13 cellular contexts compared by ENCODE assay signal in the genomic region with DNA sequence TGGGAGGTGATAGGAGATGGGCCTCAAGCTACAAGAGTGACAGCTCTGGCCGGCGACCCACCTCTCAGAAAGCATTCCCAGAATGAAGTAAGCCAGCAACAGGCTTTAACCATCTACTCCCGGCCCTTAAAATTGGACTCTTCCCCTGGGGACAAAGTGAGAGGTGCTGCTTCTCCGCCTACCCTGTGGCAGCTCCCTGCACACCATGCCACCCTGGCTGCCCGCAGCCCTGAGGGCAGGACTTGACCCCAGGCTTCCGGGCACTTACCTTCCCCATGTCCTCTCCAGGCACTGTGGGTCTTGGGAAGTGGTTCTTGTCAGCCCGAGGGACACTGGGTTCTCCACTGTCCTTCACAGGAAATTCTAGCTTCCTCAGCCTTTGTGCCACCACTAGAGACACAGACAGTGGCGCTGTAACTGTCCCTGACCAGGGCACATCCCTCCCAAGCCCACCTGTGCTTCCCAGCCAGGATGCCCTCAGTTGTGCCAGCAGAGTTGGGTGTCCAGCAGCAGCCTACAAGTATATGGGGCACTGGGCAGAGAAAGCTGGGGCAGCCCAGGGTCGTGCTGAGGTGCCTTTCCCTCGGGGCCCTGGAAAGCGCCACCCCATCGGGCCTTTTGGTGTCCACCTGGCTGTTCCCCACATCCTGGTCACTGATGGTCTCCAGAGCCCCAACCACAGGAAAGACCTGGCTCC. TPM values are rescaled to one million over a fixed set of nuclear protein-coding genes. Genes with fewer than 3 reads are reported as not detected.
A peak's percentile ranks its signal among the peaks of the same experiment; 100 is the strongest.
DNase-seq lines count a peak whose midpoint lies in the region; ATAC-seq and TF ChIP-seq lines count a peak whose summit lies in the region.
"Had no signal": no experiment of that assay in that cellular context is flagged by ENCODE, and none has a peak within 500 bp of the region (broad histone marks: within the 10 kb centered on the region; RNA-seq: fewer than 3 reads in every experiment).

No MANE protein-coding gene starts in this region.

- peaks cover 6 to 9% of the 10 kb centered on the region in 2 donors for H3K36me3 Mint-ChIP-seq in activated naive CD4-positive, alpha-beta T cell treated with anti-CD3 and anti-CD28 coated beads, Interleukin-2, amount 50 U/mL, for 72 hours
- peaks cover 29% of the 10 kb centered on the region for H3K36me3 Mint-ChIP-seq in activated naive CD4-positive, alpha-beta T cell treated with anti-CD3 and anti-CD28 coated beads, Interleukin-2, amount 10 ng/mL, durations not matched to agents 7 days and 5 days
- H3K36me3 Mint-ChIP-seq in osteocyte (ENCODE audit: unreplicated experiment) (peaks cover 24% of the 10 kb centered on the region), type B pancreatic cell (peaks cover 15% of the 10 kb centered on the region)

- H3K27ac ChIP-seq in esophagus squamous epithelium, result peak overlapping the region; percentile 85 to 98 (median 92)

- CTCF ChIA-PET in activated naive CD4-positive, alpha-beta T cell treated with anti-CD3 and anti-CD28 coated beads, Interleukin-2, amount 10 ng/mL, durations not matched to agents 7 days and 5 days (lab: Charles Lee), result no interaction called here

- intact Hi-C loops in esophagus squamous epithelium (cut with DNase I), result no loop called here

- peaks cover 0 to 43% (median 6%) of the 10 kb centered on the region in 3 donors for H3K36me3 ChIP-seq in esophagus squamous epithelium

- no peak overlapping the region for H3K4me3 Mint-ChIP-seq in activated naive CD4-positive, alpha-beta T cell treated with anti-CD3 and anti-CD28 coated beads, Interleukin-2, amount 10 ng/mL, durations not matched to agents 7 days and 5 days
- no peak overlapping the region for H3K4me3 Mint-ChIP-seq in osteocyte (ENCODE audit: unreplicated experiment)
- H3K4me3 Mint-ChIP-seq in type B pancreatic cell, result no peak overlapping the region
- H3K4me3 Mint-ChIP-seq: activated CD4-positive, alpha-beta T cell treated with anti-CD3 and anti-CD28 coated beads for 36 hours; immature natural killer cell had no signal

- no peak for DNase-seq in activated naive CD4-positive, alpha-beta T cell treated with anti-CD3 and anti-CD28 coated beads, Interleukin-2, amount 50 U/mL, for 72 hours (ENCODE audit: low spot score in 2 of 2)
- no peak for DNase-seq in activated naive CD4-positive, alpha-beta T cell treated with anti-CD3 and anti-CD28 coated beads, Interleukin-2, amount 10 ng/mL, durations not matched to agents 7 days and 5 days
- DNase-seq in esophagus squamous epithelium (lab: John Stamatoyannopoulos, UW) (no peak), osteocyte (ENCODE audit: extremely low spot score, unreplicated experiment) (no peak), type B pancreatic cell (ENCODE audit: extremely low spot score, unreplicated experiment) (no peak), amniotic stem cell (lab: John Stamatoyannopoulos, UW) (no peak)
- no peak for DNase-seq in activated CD4-positive, alpha-beta T cell treated with anti-CD3 and anti-CD28 coated beads, Interleukin-2, amount 50 U/mL, for 1 hour
- DNase-seq in activated CD8-positive, alpha-beta memory T cell treated with anti-CD3 and anti-CD28 coated beads, Interleukin-2, amount 50 U/mL, for 48 hours, result no peak
- DNase-seq: activated CD4-positive, alpha-beta T cell treated with anti-CD3 and anti-CD28 coated beads for 36 hours; activated gamma-delta T cell treated with Interleukin-2 at 50 U/mL for 16 hours; immature natural killer cell; NCI-H2081; SHP77 had no signal

- TF ChIP-seq CTCF in esophagus squamous epithelium (IDR thresholded peaks at IDR 0.05) (no peak), osteocyte (IDR thresholded peaks at IDR 0.05) (no peak), type B pancreatic cell (conservative IDR thresholded peaks at IDR 0.05) (no peak)

- no peaks in the 10 kb centered on the region for H3K27me3 Mint-ChIP-seq in activated naive CD4-positive, alpha-beta T cell treated with anti-CD3 and anti-CD28 coated beads, Interleukin-2, amount 10 ng/mL, durations not matched to agents 7 days and 5 days
- H3K27me3 Mint-ChIP-seq in osteocyte (ENCODE audit: unreplicated experiment) (no peaks in the 10 kb centered on the region), type B pancreatic cell (no peaks in the 10 kb centered on the region)
- H3K27me3 Mint-ChIP-seq: activated CD4-positive, alpha-beta T cell treated with anti-CD3 and anti-CD28 coated beads for 36 hours had no signal

- H3K9me3 Mint-ChIP-seq in activated naive CD4-positive, alpha-beta T cell treated with anti-CD3 and anti-CD28 coated beads, Interleukin-2, amount 50 U/mL, for 72 hours, result no peaks in the 10 kb centered on the region
- no peaks in the 10 kb centered on the region for H3K9me3 Mint-ChIP-seq in activated naive CD4-positive, alpha-beta T cell treated with anti-CD3 and anti-CD28 coated beads, Interleukin-2, amount 10 ng/mL, durations not matched to agents 7 days and 5 days
- H3K9me3 Mint-ChIP-seq in osteocyte (ENCODE audit: unreplicated experiment) (no peaks in the 10 kb centered on the region), type B pancreatic cell (no peaks in the 10 kb centered on the region)
- H3K9me3 Mint-ChIP-seq: immature natural killer cell had no signal

- peaks cover 47 to 70% (median 66%) of the 10 kb centered on the region in 3 donors for H3K4me1 ChIP-seq in esophagus squamous epithelium

- H3K27ac Mint-ChIP-seq in activated naive CD4-positive, alpha-beta T cell treated with anti-CD3 and anti-CD28 coated beads, Interleukin-2, amount 50 U/mL, for 72 hours, result peak overlapping the region; percentile 28 to 79
- no peak overlapping the region for H3K27ac Mint-ChIP-seq in activated naive CD4-positive, alpha-beta T cell treated with anti-CD3 and anti-CD28 coated beads, Interleukin-2, amount 10 ng/mL, durations not matched to agents 7 days and 5 days
- peak overlapping the region; percentile 100 for H3K27ac Mint-ChIP-seq in osteocyte (ENCODE audit: unreplicated experiment)
- H3K27ac Mint-ChIP-seq in type B pancreatic cell, result peak overlapping the region; percentile 63
- H3K27ac Mint-ChIP-seq: activated CD4-positive, alpha-beta T cell treated with anti-CD3 and anti-CD28 coated beads for 36 hours had no signal

- WGBS in esophagus squamous epithelium, 2 donors, result 60 to 64% methylated on average over 2 to 6 of the region's 12 CpGs

- no peak overlapping the region for H3K4me3 ChIP-seq in esophagus squamous epithelium

- H3K9me3 ChIP-seq in esophagus squamous epithelium, result no peaks in the 10 kb centered on the region

- H3K27me3 ChIP-seq in esophagus squamous epithelium, result no peaks in the 10 kb centered on the region

- H3K4me1 Mint-ChIP-seq in activated naive CD4-positive, alpha-beta T cell treated with anti-CD3 and anti-CD28 coated beads, Interleukin-2, amount 10 ng/mL, durations not matched to agents 7 days and 5 days, result peaks cover 2% of the 10 kb centered on the region
- peaks cover 57% of the 10 kb centered on the region for H3K4me1 Mint-ChIP-seq in osteocyte (ENCODE audit: unreplicated experiment)
- peaks cover 33% of the 10 kb centered on the region for H3K4me1 Mint-ChIP-seq in type B pancreatic cell (ENCODE audit: unreplicated experiment)
- H3K4me1 Mint-ChIP-seq: immature natural killer cell had no signal

- TF ChIP-seq POLR2A in esophagus squamous epithelium (IDR thresholded peaks at IDR 0.05), result no peak

- no peak for ATAC-seq in activated naive CD4-positive, alpha-beta T cell treated with anti-CD3 and anti-CD28 coated beads, Interleukin-2, amount 50 U/mL, for 72 hours
- ATAC-seq: activated CD4-positive, alpha-beta T cell treated with anti-CD3 and anti-CD28 coated beads for 36 hours had no signal

RNA-seq across cellular contexts. Expression of a gene that starts 28.9 kb away (rescaled TPM):
- total RNA-seq in activated naive CD4-positive, alpha-beta T cell treated with anti-CD3 and anti-CD28 coated beads, Interleukin-2, amount 50 U/mL, for 72 hours, result 10 to 100 TPM; 53.9 to 57.3 TPM
- total RNA-seq in esophagus squamous epithelium, result 10 to 100 TPM; 17.6 to 39.7 (median 27.7) TPM
- 25.2 and 26.0 TPM in 2 replicates for total RNA-seq in osteocyte
- 48.1 and 52.3 TPM in 2 replicates for total RNA-seq in type B pancreatic cell (ENCODE audit: low replicate concordance)
